ENCODE assay signal across 24 cellular contexts in the genomic region with DNA sequence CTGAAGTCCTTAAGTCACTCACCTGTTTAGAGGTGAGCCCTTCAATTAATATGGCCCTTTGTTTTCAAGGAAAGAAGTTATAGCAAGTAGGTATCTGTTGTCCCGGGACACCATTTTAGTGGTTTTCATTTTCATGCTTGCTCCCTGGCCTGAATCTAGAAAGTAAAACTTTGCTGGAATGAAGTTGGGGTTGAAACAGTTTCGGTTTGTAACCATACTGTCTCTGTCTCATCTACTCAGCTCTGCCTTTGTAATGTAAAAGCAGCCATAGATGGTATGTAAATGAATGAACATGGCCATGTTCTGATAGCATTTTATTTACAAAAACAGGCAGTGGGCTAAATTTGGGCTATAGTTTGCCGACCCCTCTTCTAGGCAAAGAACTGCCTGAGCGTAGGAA.
"Had no signal": no experiment of that assay in that cellular context is flagged by ENCODE, and none has a peak within 500 bp of the region (broad histone marks: within the 10 kb centered on the region; RNA-seq: fewer than 3 reads in every experiment).

No MANE protein-coding gene starts in this region.

- H3K4me1 Mint-ChIP-seq: nephron had no signal

- H3K27me3 Mint-ChIP-seq: activated naive CD8-positive, alpha-beta T cell treated with anti-CD3 and anti-CD28 coated beads, Interleukin-2, amount 10 ng/mL, durations not matched to agents 7 days and 5 days had no signal

- H3K4me3 Mint-ChIP-seq: activated naive CD8-positive, alpha-beta T cell treated with anti-CD3 and anti-CD28 coated beads, Interleukin-2, amount 10 ng/mL, durations not matched to agents 7 days and 5 days; endodermal cell; nephron; T-helper 2 cell treated with Interferon-gamma antibody and Interleukin-4, amounts not matched to agents 5 μg/mL and 100 μg/mL, for 36 hours had no signal

- H3K27ac ChIP-seq: gastroesophageal sphincter, pancreas, psoas muscle, right atrium auricular region, SK-N-MC, upper lobe of left lung, VCaP had no signal

- H3K27me3 ChIP-seq: gastroesophageal sphincter, pancreas, right atrium auricular region, upper lobe of left lung had no signal

- H3K4me1 ChIP-seq: gastroesophageal sphincter, pancreas, psoas muscle, right atrium auricular region had no signal

- H3K27ac Mint-ChIP-seq: activated naive CD8-positive, alpha-beta T cell treated with anti-CD3 and anti-CD28 coated beads, Interleukin-2, amount 10 ng/mL, durations not matched to agents 7 days and 5 days; endodermal cell; nephron had no signal

- H3K9me3 ChIP-seq: gastroesophageal sphincter, pancreas, psoas muscle, right atrium auricular region, upper lobe of left lung had no signal

- DNase-seq: activated gamma-delta T cell treated with Interleukin-2 at 50 U/mL for 16 hours; activated naive CD8-positive, alpha-beta T cell treated with anti-CD3 and anti-CD28 coated beads, Interleukin-2, amount 10 ng/mL, durations not matched to agents 7 days and 5 days; activated T-cell treated with anti-CD3 and anti-CD28 coated beads, Interleukin-2, amount 50 U/mL, for 1 hour; amygdala; cerebellar nuclear complex; cortex of kidney; endodermal cell; head of caudate nucleus; hypothalamus; islet precursor cell; left cardiac atrium; midbrain; pancreas; psoas muscle; stimulated activated CD4-positive, alpha-beta T cell treated with anti-CD3 and anti-CD28 coated beads, Interleukin-4, amount 100 ng/mL, for 24 hours; stimulated activated naive CD8-positive, alpha-beta T cell treated with anti-CD3 and anti-CD28 coated beads, Interleukin-15, Interleukin-2, amounts not matched to agents 100 U/mL and 50 U/mL, for 24 hours; upper lobe of left lung had no signal

- H3K4me3 ChIP-seq: gastroesophageal sphincter, pancreas, psoas muscle, right atrium auricular region, SK-N-MC, upper lobe of left lung had no signal

- H3K9me3 Mint-ChIP-seq: activated naive CD8-positive, alpha-beta T cell treated with anti-CD3 and anti-CD28 coated beads, Interleukin-2, amount 10 ng/mL, durations not matched to agents 7 days and 5 days; endodermal cell; nephron; T-helper 2 cell treated with Interferon-gamma antibody and Interleukin-4, amounts not matched to agents 5 μg/mL and 100 μg/mL, for 36 hours had no signal

- H3K36me3 ChIP-seq: gastroesophageal sphincter, pancreas, right atrium auricular region had no signal

- ATAC-seq: activated CD4-positive, CD25-positive, alpha-beta regulatory T cell treated with anti-CD3 and anti-CD28 coated beads, Interleukin-2, amount 50 U/mL, for 24 hours; gastroesophageal sphincter; left cardiac atrium; pancreas; psoas muscle; stimulated activated naive CD8-positive, alpha-beta T cell treated with anti-CD3 and anti-CD28 coated beads, Interleukin-15, Interleukin-2, amounts not matched to agents 100 U/mL and 50 U/mL, for 24 hours had no signal
